ENCODE assay signal across 8 cellular contexts in genomic region chr12:110467847-110468211, GRCh38. TPM values are rescaled to one million over a fixed set of nuclear protein-coding genes. Genes with fewer than 3 reads are reported as not detected.
DNase-seq lines count a peak whose midpoint lies in the region; ATAC-seq lines count a peak whose summit lies in the region.

No MANE protein-coding gene starts in this region.

- no peaks in the 10 kb centered on the region for H3K9me3 Mint-ChIP-seq in T-helper 1 cell treated with Interleukin-12 subunit alpha and Interleukin-12 subunit beta and Interleukin-4 antibody, amounts not matched to agents 30 μg/mL and 1 μg/mL, for 36 hours
- no peaks in the 10 kb centered on the region for H3K9me3 Mint-ChIP-seq in activated naive CD8-positive, alpha-beta T cell treated with anti-CD3 and anti-CD28 coated beads, Interleukin-2, amount 50 U/mL, for 24 hours

- peaks cover 27% of the 10 kb centered on the region for H3K4me1 Mint-ChIP-seq in T-helper 1 cell treated with Interleukin-12 subunit alpha and Interleukin-12 subunit beta and Interleukin-4 antibody, amounts not matched to agents 30 μg/mL and 1 μg/mL, for 36 hours (ENCODE audit: low read depth)
- H3K4me1 Mint-ChIP-seq in activated naive CD8-positive, alpha-beta T cell treated with anti-CD3 and anti-CD28 coated beads, Interleukin-2, amount 50 U/mL, for 24 hours, result peaks cover 52% of the 10 kb centered on the region

- H3K36me3 Mint-ChIP-seq in T-helper 1 cell treated with Interleukin-12 subunit alpha and Interleukin-12 subunit beta and Interleukin-4 antibody, amounts not matched to agents 30 μg/mL and 1 μg/mL, for 36 hours (ENCODE audit: low read depth), result peaks cover 8% of the 10 kb centered on the region
- peaks cover 41% of the 10 kb centered on the region for H3K36me3 Mint-ChIP-seq in activated naive CD8-positive, alpha-beta T cell treated with anti-CD3 and anti-CD28 coated beads, Interleukin-2, amount 50 U/mL, for 24 hours (ENCODE audit: low read depth)

- no peak for DNase-seq in T-helper 1 cell
- DNase-seq in activated naive CD8-positive, alpha-beta T cell treated with anti-CD3 and anti-CD28 coated beads, Interleukin-2, amount 50 U/mL, for 24 hours, result no peak
- no peak for DNase-seq in DMS 273 treated with DMSO at 0.1 percent for 48 hours (lab: John Stamatoyannopoulos, UW)
- no peak for DNase-seq in COLO668 (lab: John Stamatoyannopoulos, UW; ENCODE audit: unreplicated experiment)

- ATAC-seq in activated naive CD8-positive, alpha-beta T cell treated with anti-CD3 and anti-CD28 coated beads, Interleukin-2, amount 50 U/mL, for 24 hours, result no peak
- ATAC-seq in GM18861 (IDR thresholded peaks at IDR 0.05; ENCODE audit: unreplicated experiment), result no peak

- peak overlapping the region; percentile 97 for H3K27ac ChIP-seq in layer of hippocampus (ENCODE audit: low read depth, low read length)
- peak overlapping the region; percentile 98 for H3K27ac ChIP-seq in temporal lobe (ENCODE audit: low read depth, low read length)

- no peaks in the 10 kb centered on the region for H3K27me3 ChIP-seq in layer of hippocampus (ENCODE audit: control insufficient read depth, insufficient read depth, low read length)

- peak overlapping the region; percentile 90 for H3K27ac Mint-ChIP-seq in T-helper 1 cell treated with Interleukin-12 subunit alpha and Interleukin-12 subunit beta and Interleukin-4 antibody, amounts not matched to agents 30 μg/mL and 1 μg/mL, for 36 hours
- peak overlapping the region; percentile 100 for H3K27ac Mint-ChIP-seq in activated naive CD8-positive, alpha-beta T cell treated with anti-CD3 and anti-CD28 coated beads, Interleukin-2, amount 50 U/mL, for 24 hours

- peak overlapping the region; percentile 97 for H3K4me3 Mint-ChIP-seq in T-helper 1 cell treated with Interleukin-12 subunit alpha and Interleukin-12 subunit beta and Interleukin-4 antibody, amounts not matched to agents 30 μg/mL and 1 μg/mL, for 36 hours
- H3K4me3 Mint-ChIP-seq in activated naive CD8-positive, alpha-beta T cell treated with anti-CD3 and anti-CD28 coated beads, Interleukin-2, amount 50 U/mL, for 24 hours, result peak overlapping the region; percentile 99

- no peaks in the 10 kb centered on the region for H3K27me3 Mint-ChIP-seq in T-helper 1 cell treated with Interleukin-12 subunit alpha and Interleukin-12 subunit beta and Interleukin-4 antibody, amounts not matched to agents 30 μg/mL and 1 μg/mL, for 36 hours (ENCODE audit: low read depth)
- H3K27me3 Mint-ChIP-seq in activated naive CD8-positive, alpha-beta T cell treated with anti-CD3 and anti-CD28 coated beads, Interleukin-2, amount 50 U/mL, for 24 hours, result peaks cover 5% of the 10 kb centered on the region

RNA-seq across cellular contexts. Expression of gene GPN3, which starts 0.2 kb away (rescaled TPM):
- total RNA-seq in temporal lobe, result 15.2 TPM

RNA-seq across cellular contexts. Expression of gene FAM216A, which starts 0.8 kb away (rescaled TPM):
- 22.9 TPM for total RNA-seq in temporal lobe

RNA-seq across cellular contexts. Expression of gene ARPC3, which starts 17.7 kb away (rescaled TPM):
- total RNA-seq in temporal lobe, result 89.2 TPM

RNA-seq across cellular contexts. Expression of gene VPS29, which starts 34.1 kb away (rescaled TPM):
- total RNA-seq in temporal lobe, result 74.0 TPM

RNA-seq across cellular contexts. Expression of gene RAD9B, which starts 34.3 kb away (rescaled TPM):
- total RNA-seq in temporal lobe, result 0.74 TPM
